22 cellular contexts compared by ENCODE assay signal in the genomic region with DNA sequence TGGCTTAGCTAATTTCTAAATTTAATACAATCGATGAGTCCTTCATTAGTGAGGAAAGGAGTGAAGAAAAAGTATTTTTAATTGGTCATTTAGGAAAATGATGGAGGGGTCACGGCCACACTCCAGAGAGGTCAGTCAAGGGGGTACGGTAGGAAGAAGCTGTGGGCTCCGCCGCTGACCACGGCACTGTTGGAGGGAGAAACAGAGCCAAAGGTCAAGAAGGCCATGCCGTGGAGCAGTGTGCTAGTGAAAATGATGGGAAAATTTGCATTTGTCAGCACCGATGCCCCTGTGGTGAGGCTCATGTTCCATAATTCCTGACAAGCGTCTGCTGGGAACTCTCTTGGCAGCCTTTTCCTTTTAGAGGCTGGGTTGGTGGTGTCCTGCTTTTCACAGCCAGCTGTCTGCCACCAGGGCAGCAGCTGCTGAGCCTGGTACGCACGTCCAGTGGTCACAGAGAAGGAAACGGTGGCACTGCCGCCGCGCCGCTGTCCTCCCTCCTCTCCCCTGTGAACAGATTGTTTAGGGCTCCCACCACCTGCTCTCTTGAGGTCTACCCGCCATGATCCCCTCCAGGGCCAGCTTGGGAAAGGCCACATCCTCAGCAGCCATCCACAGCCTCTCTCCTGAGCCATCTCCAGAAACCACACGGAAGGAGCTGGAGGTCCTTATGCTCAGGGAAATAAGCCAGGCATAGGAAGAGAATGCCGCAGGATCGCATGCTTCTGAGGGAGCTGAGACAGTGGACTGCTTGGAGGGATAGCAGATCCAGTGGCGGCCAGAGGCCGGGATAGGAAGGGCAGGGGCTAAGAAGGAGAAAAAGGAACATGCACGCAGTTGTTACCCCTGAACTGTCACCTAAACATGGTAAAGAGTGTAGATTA.
DNase-seq lines count a peak whose midpoint lies in the region; ATAC-seq and TF ChIP-seq lines count a peak whose summit lies in the region.
"Had no signal": no experiment of that assay in that cellular context is flagged by ENCODE, and none has a peak within 500 bp of the region (broad histone marks: within the 10 kb centered on the region; RNA-seq: fewer than 3 reads in every experiment).

No MANE protein-coding gene starts in this region.

- no peak for ATAC-seq in activated CD8-positive, alpha-beta memory T cell treated with anti-CD3 and anti-CD28 coated beads, Interleukin-2, amount 10 ng/mL, durations not matched to agents 7 days and 5 days
- ATAC-seq in upper lobe of right lung = no peak
- ATAC-seq in stimulated activated naive B cell treated with anti-CD40 and anti-IgM and Interleukin-4, amounts not matched to agents 10 μg/mL and 1 μg/mL and 100 μg/mL, for 72 hours (replicated peaks) = no peak
- ATAC-seq: HCT116 had no signal

- no peak overlapping the region for H2AK5ac ChIP-seq in neuronal stem cell (ENCODE audit: low read depth, low read length)

- H3K18ac ChIP-seq in neuronal stem cell (ENCODE audit: low read length) = peak overlapping the region; percentile 48

- H3K14ac ChIP-seq in neuronal stem cell (ENCODE audit: low read length) = no peak overlapping the region

- TF ChIP-seq CTCF in endothelial cell (IDR thresholded peaks at IDR 0.05; ENCODE audit: unreplicated experiment) (no peak), upper lobe of right lung (IDR thresholded peaks at IDR 0.05) (no peak)

- H3K4me3 ChIP-seq in neuronal stem cell (ENCODE audit: low read length in 2 of 2) (no peak overlapping the region), upper lobe of right lung (no peak overlapping the region)
- H3K4me3 ChIP-seq: PC-9 had no signal

- H3K27me3 Mint-ChIP-seq in activated CD8-positive, alpha-beta memory T cell treated with anti-CD3 and anti-CD28 coated beads, Interleukin-2, amount 10 ng/mL, durations not matched to agents 7 days and 5 days = peaks cover 4% of the 10 kb centered on the region
- H3K27me3 Mint-ChIP-seq in endothelial cell (ENCODE audit: unreplicated experiment) = peaks cover 6% of the 10 kb centered on the region
- H3K27me3 Mint-ChIP-seq in stimulated activated naive B cell treated with anti-CD40 and anti-IgM and Interleukin-4, amounts not matched to agents 10 μg/mL and 1 μg/mL and 100 μg/mL, for 72 hours = peaks cover 13 to 25% of the 10 kb centered on the region in 2 donors

- CTCF ChIA-PET in activated CD8-positive, alpha-beta memory T cell treated with anti-CD3 and anti-CD28 coated beads, Interleukin-2, amount 10 ng/mL, durations not matched to agents 7 days and 5 days (lab: Charles Lee) = no interaction called here

- no peak overlapping the region for H3K4ac ChIP-seq in neuronal stem cell (ENCODE audit: low read length)

- H4K91ac ChIP-seq in neuronal stem cell (ENCODE audit: low read depth, low read length, poor library complexity) = no peak overlapping the region

- H3K79me1 ChIP-seq in neuronal stem cell (ENCODE audit: low read depth, low read length) = no peaks in the 10 kb centered on the region

- H3K4me2 ChIP-seq in neuronal stem cell (ENCODE audit: insufficient read depth, low read length, poor library complexity, severe bottlenecking) = no peak overlapping the region
- H3K4me2 ChIP-seq: KMS-11, PC-9 had no signal

- H3K27me3 ChIP-seq in neuronal stem cell (ENCODE audit: control insufficient read depth in 3 of 3, insufficient read depth in 3 of 3, low read depth in 1 of 3, low read length in 3 of 3) (no peaks in the 10 kb centered on the region), upper lobe of right lung (no peaks in the 10 kb centered on the region)

- no peak overlapping the region for H4K8ac ChIP-seq in neuronal stem cell (ENCODE audit: low read depth, low read length)

- peaks cover 0 to 2% of the 10 kb centered on the region in 2 donors for H3K4me1 ChIP-seq in neuronal stem cell (ENCODE audit: control insufficient read depth in 2 of 2, insufficient read depth in 1 of 2, low read depth in 1 of 2, low read length in 2 of 2)
- no peaks in the 10 kb centered on the region for H3K4me1 ChIP-seq in upper lobe of right lung

- peaks cover 8% of the 10 kb centered on the region for H3K4me1 Mint-ChIP-seq in activated CD8-positive, alpha-beta memory T cell treated with anti-CD3 and anti-CD28 coated beads, Interleukin-2, amount 10 ng/mL, durations not matched to agents 7 days and 5 days
- peaks cover 4% of the 10 kb centered on the region for H3K4me1 Mint-ChIP-seq in endothelial cell (ENCODE audit: unreplicated experiment)
- H3K4me1 Mint-ChIP-seq in stimulated activated naive B cell treated with anti-CD40 and anti-IgM and Interleukin-4, amounts not matched to agents 10 μg/mL and 1 μg/mL and 100 μg/mL, for 72 hours = peaks cover 4 to 10% of the 10 kb centered on the region in 2 donors
- H3K4me1 Mint-ChIP-seq: B cell, CD14-positive monocyte had no signal

- H3K36me3 ChIP-seq in neuronal stem cell (replicated peaks in 1 of 2; ENCODE audit: control insufficient read depth in 2 of 2, insufficient read depth in 2 of 2, low read length in 2 of 2) (no peaks in the 10 kb centered on the region), upper lobe of right lung (no peaks in the 10 kb centered on the region)

- no peaks in the 10 kb centered on the region for H3K36me3 Mint-ChIP-seq in activated CD8-positive, alpha-beta memory T cell treated with anti-CD3 and anti-CD28 coated beads, Interleukin-2, amount 10 ng/mL, durations not matched to agents 7 days and 5 days
- H3K36me3 Mint-ChIP-seq in endothelial cell (ENCODE audit: low read depth, unreplicated experiment) = no peaks in the 10 kb centered on the region
- no peaks in the 10 kb centered on the region for H3K36me3 Mint-ChIP-seq in stimulated activated naive B cell treated with anti-CD40 and anti-IgM and Interleukin-4, amounts not matched to agents 10 μg/mL and 1 μg/mL and 100 μg/mL, for 72 hours
- H3K36me3 Mint-ChIP-seq: CD14-positive monocyte had no signal

- no peak overlapping the region for H3K9ac ChIP-seq in neuronal stem cell (ENCODE audit: low read depth, low read length, poor library complexity)
- H3K9ac ChIP-seq: KMS-11 had no signal

- peaks cover 0 to 4% of the 10 kb centered on the region in 2 donors for H3K9me3 ChIP-seq in neuronal stem cell (replicated peaks in 1 of 2; ENCODE audit: control insufficient read depth in 2 of 2, insufficient read depth in 1 of 2, low read depth in 1 of 2, low read length in 2 of 2)
- H3K9me3 ChIP-seq in upper lobe of right lung = peaks cover 7% of the 10 kb centered on the region

- DNase-seq in activated CD8-positive, alpha-beta memory T cell treated with anti-CD3 and anti-CD28 coated beads, Interleukin-2, amount 10 ng/mL, durations not matched to agents 7 days and 5 days = peak; percentile 33
- DNase-seq in activated CD8-positive, alpha-beta memory T cell treated with anti-CD3 and anti-CD28 coated beads, Interleukin-2, amount 50 U/mL, for 48 hours = no peak
- DNase-seq in endothelial cell (ENCODE audit: low spot score) = no peak
- DNase-seq in neuronal stem cell (ENCODE audit: low spot score) = no peak
- peak; percentile 34 for DNase-seq in upper lobe of right lung
- no peak for DNase-seq in COR-L47 (lab: John Stamatoyannopoulos, UW)
- DNase-seq in stimulated activated naive B cell treated with anti-CD40 and anti-IgM and Interleukin-4, amounts not matched to agents 10 μg/mL and 1 μg/mL and 100 μg/mL, for 72 hours = no peak
- no peak for DNase-seq in NCI-H1694 treated with DMSO at 0.1 percent for 48 hours (lab: John Stamatoyannopoulos, UW)
- DNase-seq: DMS79, GOT3, IMR-90, NCI-H1105, NCI-H1694, NCI-H2081 treated with DMSO at 0.1 percent for 48 hours, NCI-H446, NCI-H69, PC-9, RPMI8226 had no signal

- H3K27ac Mint-ChIP-seq in activated CD8-positive, alpha-beta memory T cell treated with anti-CD3 and anti-CD28 coated beads, Interleukin-2, amount 10 ng/mL, durations not matched to agents 7 days and 5 days = no peak overlapping the region
- H3K27ac Mint-ChIP-seq in endothelial cell (ENCODE audit: unreplicated experiment) = no peak overlapping the region
- no peak overlapping the region for H3K27ac Mint-ChIP-seq in stimulated activated naive B cell treated with anti-CD40 and anti-IgM and Interleukin-4, amounts not matched to agents 10 μg/mL and 1 μg/mL and 100 μg/mL, for 72 hours
- H3K27ac Mint-ChIP-seq: B cell, CD14-positive monocyte had no signal

- no peak overlapping the region for H2BK12ac ChIP-seq in neuronal stem cell (ENCODE audit: low read length)

- intact Hi-C loops in upper lobe of right lung (cut with DNase I) = no loop called here

- WGBS in neuronal stem cell (ENCODE audit: extremely low coverage in 2 of 2, insufficient read length in 2 of 2, insufficient replicate concordance in 1 of 2), 2 donors = no CpG with 5 or more reads among the region's 23 CpGs

- no peak overlapping the region for H2BK120ac ChIP-seq in neuronal stem cell (ENCODE audit: low read depth, low read length)

- H3K27ac ChIP-seq in neuronal stem cell (replicated peaks; ENCODE audit: low read length) (no peak overlapping the region), upper lobe of right lung (no peak overlapping the region)
- H3K27ac ChIP-seq: KMS-11, PC-9 had no signal

- H3K4me3 Mint-ChIP-seq in activated CD8-positive, alpha-beta memory T cell treated with anti-CD3 and anti-CD28 coated beads, Interleukin-2, amount 10 ng/mL, durations not matched to agents 7 days and 5 days = no peak overlapping the region
- H3K4me3 Mint-ChIP-seq in endothelial cell (ENCODE audit: unreplicated experiment) = peak overlapping the region; percentile 42
- H3K4me3 Mint-ChIP-seq in stimulated activated naive B cell treated with anti-CD40 and anti-IgM and Interleukin-4, amounts not matched to agents 10 μg/mL and 1 μg/mL and 100 μg/mL, for 72 hours = no peak overlapping the region
- H3K4me3 Mint-ChIP-seq: B cell, CD14-positive monocyte had no signal

- H2BK5ac ChIP-seq in neuronal stem cell (ENCODE audit: low read length) = no peak overlapping the region

- H2AFZ ChIP-seq in neuronal stem cell (ENCODE audit: low read length) = no peak overlapping the region
- H2AFZ ChIP-seq: PC-9 had no signal

- H3K9me3 Mint-ChIP-seq in activated CD8-positive, alpha-beta memory T cell treated with anti-CD3 and anti-CD28 coated beads, Interleukin-2, amount 10 ng/mL, durations not matched to agents 7 days and 5 days (ENCODE audit: low read depth) = no peaks in the 10 kb centered on the region
- H3K9me3 Mint-ChIP-seq in endothelial cell (ENCODE audit: unreplicated experiment) = peaks cover 13% of the 10 kb centered on the region
- peaks cover 8 to 13% of the 10 kb centered on the region in 2 donors for H3K9me3 Mint-ChIP-seq in stimulated activated naive B cell treated with anti-CD40 and anti-IgM and Interleukin-4, amounts not matched to agents 10 μg/mL and 1 μg/mL and 100 μg/mL, for 72 hours

- H2BK15ac ChIP-seq in neuronal stem cell (ENCODE audit: low read length) = no peak overlapping the region

- no peak overlapping the region for H3K23ac ChIP-seq in neuronal stem cell (ENCODE audit: low read depth, low read length, poor library complexity)

Comparison
In these comparisons a context has a peak if more than half of its experiments do, and no peak if none do; other contexts are left out.
1. DNase-seq: peak in activated CD8-positive, alpha-beta memory T cell treated with anti-CD3 and anti-CD28 coated beads, Interleukin-2, amount 10 ng/mL, durations not matched to agents 7 days and 5 days (single experiment) and upper lobe of right lung (single experiment); none in activated CD8-positive, alpha-beta memory T cell treated with anti-CD3 and anti-CD28 coated beads, Interleukin-2, amount 50 U/mL, for 48 hours (single experiment), endothelial cell (single experiment), neuronal stem cell (single experiment), COR-L47 (single experiment), stimulated activated naive B cell treated with anti-CD40 and anti-IgM and Interleukin-4, amounts not matched to agents 10 μg/mL and 1 μg/mL and 100 μg/mL, for 72 hours (single experiment) and NCI-H1694 treated with DMSO at 0.1 percent for 48 hours (single experiment).